ENCODE assay signal across 10 cellular contexts in genomic region chr12:96396914-96397313, GRCh38. TPM values are rescaled to one million over a fixed set of nuclear protein-coding genes. Genes with fewer than 3 reads are reported as not detected.
A peak's percentile ranks its signal among the peaks of the same experiment; 100 is the strongest.
DNase-seq lines count a peak whose midpoint lies in the region; ATAC-seq and TF ChIP-seq lines count a peak whose summit lies in the region.
"Had no signal": no experiment of that assay in that cellular context is flagged by ENCODE, and none has a peak within 500 bp of the region (broad histone marks: within the 10 kb centered on the region; RNA-seq: fewer than 3 reads in every experiment).

No MANE protein-coding gene starts in this region.

- no peaks in the 10 kb centered on the region for H3K36me3 ChIP-seq in skeletal muscle satellite cell (ENCODE audit: insufficient read depth, low read length)

- CTCF ChIA-PET in activated CD8-positive, alpha-beta T cell treated with anti-CD3 and anti-CD28 coated beads, Interleukin-2, amount 10 ng/mL, durations not matched to agents 7 days and 5 days (lab: Charles Lee): interaction anchor here (1.3 to 5.3 kb wide), 4 partner anchors 9 to 182 kb away, joined by 3 to 41 read pairs (median 28); no protein-coding TSS in a partner anchor

- H3K9me3 Mint-ChIP-seq in activated T-cell treated with anti-CD3 and anti-CD28 coated beads, Interleukin-2, amount 50 U/mL, for 4 hours: no peaks in the 10 kb centered on the region
- H3K9me3 Mint-ChIP-seq in activated CD8-positive, alpha-beta T cell treated with anti-CD3 and anti-CD28 coated beads, Interleukin-2, amount 10 ng/mL, durations not matched to agents 7 days and 5 days (ENCODE audit: insufficient read depth): no peaks in the 10 kb centered on the region
- peaks cover 12% of the 10 kb centered on the region for H3K9me3 Mint-ChIP-seq in glutamatergic neuron (ENCODE audit: unreplicated experiment)
- H3K9me3 Mint-ChIP-seq: stimulated activated naive CD8-positive, alpha-beta T cell treated with anti-CD3 and anti-CD28 coated beads, Interleukin-15, amount 100 ng/mL, for 72 hours had no signal

- H3K27ac Mint-ChIP-seq in activated CD8-positive, alpha-beta T cell treated with anti-CD3 and anti-CD28 coated beads, Interleukin-2, amount 10 ng/mL, durations not matched to agents 7 days and 5 days: no peak overlapping the region
- peak overlapping the region; percentile 66 for H3K27ac Mint-ChIP-seq in glutamatergic neuron (ENCODE audit: unreplicated experiment)

- POLR2A ChIA-PET in activated CD8-positive, alpha-beta T cell treated with anti-CD3 and anti-CD28 coated beads, Interleukin-2, amount 10 ng/mL, durations not matched to agents 7 days and 5 days (lab: Charles Lee): interaction anchor here (0.7 kb wide), 1 partner anchor 64 kb away, joined by 3 read pairs; no protein-coding TSS in a partner anchor

- no peaks in the 10 kb centered on the region for H3K27me3 ChIP-seq in skeletal muscle satellite cell (ENCODE audit: control insufficient read depth, insufficient read depth, low read length)

- no peaks in the 10 kb centered on the region for H3K9me3 ChIP-seq in skeletal muscle satellite cell (replicated peaks; ENCODE audit: low read length)

- ATAC-seq in activated T-cell treated with anti-CD3 and anti-CD28 coated beads, Interleukin-2, amount 50 U/mL, for 4 hours: no peak
- ATAC-seq in activated CD8-positive, alpha-beta T cell treated with anti-CD3 and anti-CD28 coated beads, Interleukin-2, amount 10 ng/mL, durations not matched to agents 7 days and 5 days: no peak
- ATAC-seq in HG03175 (IDR thresholded peaks at IDR 0.05; ENCODE audit: unreplicated experiment): no peak
- ATAC-seq: stimulated activated naive CD8-positive, alpha-beta T cell treated with anti-CD3 and anti-CD28 coated beads, Interleukin-15, amount 100 ng/mL, for 72 hours had no signal

- TF ChIP-seq CTCF in glutamatergic neuron (IDR thresholded peaks at IDR 0.05; ENCODE audit: partially characterized antibody, unreplicated experiment): no peak

- no peaks in the 10 kb centered on the region for H3K36me3 Mint-ChIP-seq in activated T-cell treated with anti-CD3 and anti-CD28 coated beads, Interleukin-2, amount 50 U/mL, for 4 hours (ENCODE audit: insufficient read depth)
- H3K36me3 Mint-ChIP-seq in activated CD8-positive, alpha-beta T cell treated with anti-CD3 and anti-CD28 coated beads, Interleukin-2, amount 10 ng/mL, durations not matched to agents 7 days and 5 days (ENCODE audit: low read depth): peaks cover 7% of the 10 kb centered on the region
- H3K36me3 Mint-ChIP-seq in glutamatergic neuron (ENCODE audit: unreplicated experiment): peaks cover 4% of the 10 kb centered on the region

- no peaks in the 10 kb centered on the region for H3K27me3 Mint-ChIP-seq in activated T-cell treated with anti-CD3 and anti-CD28 coated beads, Interleukin-2, amount 50 U/mL, for 4 hours (ENCODE audit: low read depth)
- no peaks in the 10 kb centered on the region for H3K27me3 Mint-ChIP-seq in activated CD8-positive, alpha-beta T cell treated with anti-CD3 and anti-CD28 coated beads, Interleukin-2, amount 10 ng/mL, durations not matched to agents 7 days and 5 days (ENCODE audit: low read depth)
- H3K27me3 Mint-ChIP-seq in glutamatergic neuron (ENCODE audit: unreplicated experiment): peaks cover 2% of the 10 kb centered on the region
- H3K27me3 Mint-ChIP-seq: stimulated activated naive CD8-positive, alpha-beta T cell treated with anti-CD3 and anti-CD28 coated beads, Interleukin-15, amount 100 ng/mL, for 72 hours had no signal

- H3K9ac ChIP-seq in skeletal muscle satellite cell (ENCODE audit: low read depth, low read length): peak overlapping the region; percentile 99

- H3K4me3 Mint-ChIP-seq in activated T-cell treated with anti-CD3 and anti-CD28 coated beads, Interleukin-2, amount 50 U/mL, for 4 hours: peak overlapping the region; percentile 19
- peak overlapping the region; percentile 16 for H3K4me3 Mint-ChIP-seq in activated CD8-positive, alpha-beta T cell treated with anti-CD3 and anti-CD28 coated beads, Interleukin-2, amount 10 ng/mL, durations not matched to agents 7 days and 5 days
- H3K4me3 Mint-ChIP-seq in glutamatergic neuron (ENCODE audit: unreplicated experiment): peak overlapping the region; percentile 61

- H3K4me2 ChIP-seq in skeletal muscle satellite cell (ENCODE audit: low read length): peak overlapping the region; percentile 86

- H3K4me1 ChIP-seq in skeletal muscle satellite cell (ENCODE audit: control insufficient read depth, insufficient read depth, low read length): peaks cover 34% of the 10 kb centered on the region

- peak overlapping the region; percentile 83 for H3K4me3 ChIP-seq in skeletal muscle satellite cell (ENCODE audit: low read length)

- no peak for DNase-seq in activated T-cell treated with anti-CD3 and anti-CD28 coated beads, Interleukin-2, amount 50 U/mL, for 4 hours
- DNase-seq in activated T-cell treated with anti-CD3 and anti-CD28 coated beads for 4 hours (no peak), glutamatergic neuron (no peak), GM19240 (ENCODE audit: insufficient read length, low spot score) (no peak), NCI-H69 (lab: John Stamatoyannopoulos, UW) (no peak)
- DNase-seq in activated CD8-positive, alpha-beta T cell treated with anti-CD3 and anti-CD28 coated beads, Interleukin-2, amount 10 ng/mL, durations not matched to agents 7 days and 5 days: no peak
- DNase-seq: NCI-H774; stimulated activated naive CD8-positive, alpha-beta T cell treated with anti-CD3 and anti-CD28 coated beads, Interleukin-15, amount 100 ng/mL, for 72 hours had no signal

- H3K4me1 Mint-ChIP-seq in activated T-cell treated with anti-CD3 and anti-CD28 coated beads, Interleukin-2, amount 50 U/mL, for 4 hours (ENCODE audit: low read depth): peaks cover 55% of the 10 kb centered on the region
- peaks cover 36% of the 10 kb centered on the region for H3K4me1 Mint-ChIP-seq in activated CD8-positive, alpha-beta T cell treated with anti-CD3 and anti-CD28 coated beads, Interleukin-2, amount 10 ng/mL, durations not matched to agents 7 days and 5 days (ENCODE audit: low read depth)
- peaks cover 27% of the 10 kb centered on the region for H3K4me1 Mint-ChIP-seq in glutamatergic neuron (ENCODE audit: low read depth, unreplicated experiment)

RNA-seq across cellular contexts. Expression of gene CDK17, which starts 3.3 kb away (rescaled TPM):
- total RNA-seq in activated T-cell treated with anti-CD3 and anti-CD28 coated beads, Interleukin-2, amount 50 U/mL, for 4 hours: 10 to 100 TPM; 29.9 to 37.4 (median 35.8) TPM
- 10 to 100 TPM; 38.2 to 39.5 TPM for total RNA-seq in activated CD8-positive, alpha-beta T cell treated with anti-CD3 and anti-CD28 coated beads, Interleukin-2, amount 10 ng/mL, durations not matched to agents 7 days and 5 days
- 46.7 TPM for total RNA-seq in glutamatergic neuron (ENCODE audit: unreplicated experiment)
- 48.3 and 56.0 TPM in 2 replicates for total RNA-seq in skeletal muscle satellite cell (2012; rRNA removed)
